ENCODE assay signal across 8 cellular contexts in genomic region chr7:148697950-148698396, GRCh38. TPM values are rescaled to one million over a fixed set of nuclear protein-coding genes. Genes with fewer than 3 reads are reported as not detected.
DNase-seq lines count a peak whose midpoint lies in the region; ATAC-seq, FAIRE-seq and TF ChIP-seq lines count a peak whose summit lies in the region.

No MANE protein-coding gene starts in this region.

- TF ChIP-seq POLR2A in K562 (conservative IDR thresholded peaks at IDR 0.05) (no peak), thyroid gland (IDR thresholded peaks at IDR 0.05) (no peak)

- H3K9ac ChIP-seq in Karpas-422 (ENCODE audit: low read length), result peak overlapping the region; percentile 91
- H3K9ac ChIP-seq in K562 (ENCODE audit: insufficient read depth in 1 of 2, low read depth in 2 of 2, low read length in 2 of 2), result peak overlapping the region; percentile 90 to 97

- peaks cover 40% of the 10 kb centered on the region for H3K79me2 ChIP-seq in Karpas-422 (ENCODE audit: low read length)
- H3K79me2 ChIP-seq in K562 (ENCODE audit: control insufficient read depth, insufficient read depth, low read length), result peaks cover 53% of the 10 kb centered on the region

- TF ChIP-seq CTCF in 22Rv1 (IDR thresholded peaks at IDR 0.05) (no peak), K562 (IDR thresholded peaks at IDR 0.05 in 2 of 3, conservative IDR thresholded peaks at IDR 0.05 in 1 of 3; ENCODE audit: insufficient read depth in 2 of 3, low read depth in 1 of 3, low read length in 3 of 3) (no peak), lower lobe of right lung (IDR thresholded peaks at IDR 0.05) (no peak), thyroid gland (IDR thresholded peaks at IDR 0.05) (no peak)

- ATAC-seq in GM18873 (IDR thresholded peaks at IDR 0.05; ENCODE audit: low FRiP score, unreplicated experiment) (peak; percentile 3), K562 (peak; percentile 0; the same call in 2 of the 3 replicates), lower lobe of right lung (no peak), GM18861 (IDR thresholded peaks at IDR 0.05; ENCODE audit: unreplicated experiment) (no peak)

- DNase-seq in Karpas-422, result peak; percentile 66
- no peak for DNase-seq in K562 (ENCODE audit: extremely low read depth in 1 of 4, low spot score in 3 of 4)
- no peak for DNase-seq in lower lobe of right lung
- DNase-seq in thyroid gland, result no peak
- no peak for DNase-seq in A172 (ENCODE audit: low spot score)

- POLR2A ChIA-PET in K562 (lab: Yijun Ruan, JAX), result interaction anchor here (0.6 to 3.2 kb wide), 17 partner anchors 8 to 806 kb away, joined by 3 to 10 read pairs (median 4); no protein-coding TSS in a partner anchor

- BruUV-seq in K562 (replicated peaks; lab: Mats Ljungman, UMichigan), result no TSS peak

- intact Hi-C loops in K562 (cut with micrococcal nuclease) (loop anchor here (2.0 to 5.0 kb wide), 2 partner anchors 187 to 264 kb away; partner anchors contain the start of gene EZH2), lower lobe of right lung (cut with DNase I) (no loop called here), thyroid gland (cut with DNase I) (loop anchor here (10.0 kb wide), 1 partner anchor 187 kb away; the partner anchor contains the start of gene EZH2)

- H3K4me3 ChIP-seq in Karpas-422 (ENCODE audit: low read length), result peak overlapping the region; percentile 84
- peak overlapping the region; percentile 69 for H3K4me3 ChIP-seq in K562
- peak overlapping the region; percentile 92 for H3K4me3 ChIP-seq in lower lobe of right lung
- peak overlapping the region; percentile 57 to 78 (median 76) for H3K4me3 ChIP-seq in thyroid gland (replicated peaks in 1 of 3)

- TF ChIP-seq EP300 in K562 (IDR thresholded peaks at IDR 0.05; ENCODE audit: low read length), result no peak

- peaks cover 7% of the 10 kb centered on the region for H3K9me1 ChIP-seq in K562 (ENCODE audit: control insufficient read depth, insufficient read depth, low read length)

- H3K4me2 ChIP-seq in Karpas-422 (ENCODE audit: low read depth, low read length, poor library complexity, severe bottlenecking) (peak overlapping the region; percentile 96), K562 (ENCODE audit: insufficient read depth, low read length) (peak overlapping the region; percentile 78)

- H3K36me3 ChIP-seq in Karpas-422 (ENCODE audit: insufficient read depth, low read length), result no peaks in the 10 kb centered on the region
- no peaks in the 10 kb centered on the region for H3K36me3 ChIP-seq in K562 (ENCODE audit: control insufficient read depth, insufficient read depth, low read length)
- no peaks in the 10 kb centered on the region for H3K36me3 ChIP-seq in lower lobe of right lung
- H3K36me3 ChIP-seq in thyroid gland, result no peaks in the 10 kb centered on the region

- H2AFZ ChIP-seq in Karpas-422 (ENCODE audit: low read length) (peak overlapping the region; percentile 95), K562 (ENCODE audit: low read depth, low read length) (peak overlapping the region; percentile 66)

- H3K27ac ChIP-seq in 22Rv1, result peak overlapping the region; percentile 84
- H3K27ac ChIP-seq in Karpas-422 (ENCODE audit: low read length), result no peak overlapping the region
- peak overlapping the region; percentile 88 for H3K27ac ChIP-seq in K562 (ENCODE audit: extremely low read depth, low read depth, low read length)
- peak overlapping the region; percentile 98 for H3K27ac ChIP-seq in lower lobe of right lung
- peak overlapping the region; percentile 95 to 97 (median 97) for H3K27ac ChIP-seq in thyroid gland

- CTCF ChIA-PET in K562 (lab: Yijun Ruan, JAX; ENCODE audit: low intra/inter-chr PET ratio), result no interaction called here

- FAIRE-seq in K562 (lab: Jason Lieb, UNC), result no peak

- 3% methylated on average over 14 of the region's 18 CpGs for WGBS in K562 (ENCODE audit: insufficient coverage, low coverage, missing lambda C conversion rate)
- WGBS in thyroid gland, 2 donors, result 1 to 2% methylated on average over 9 to 11 of the region's 18 CpGs

- no peak for TF ChIP-seq RAD21 in K562 (CRISPR knock-in tag; conservative IDR thresholded peaks at IDR 0.05 in 1 of 2, IDR thresholded peaks at IDR 0.05 in 1 of 2)

- no peaks in the 10 kb centered on the region for H3K9me3 ChIP-seq in Karpas-422 (ENCODE audit: low read length)
- no peaks in the 10 kb centered on the region for H3K9me3 ChIP-seq in K562 (replicated peaks; ENCODE audit: control insufficient read depth, insufficient read depth, low read depth, low read length)
- no peaks in the 10 kb centered on the region for H3K9me3 ChIP-seq in lower lobe of right lung
- H3K9me3 ChIP-seq in thyroid gland, result no peaks in the 10 kb centered on the region

- H4K20me1 ChIP-seq in Karpas-422 (ENCODE audit: insufficient read depth, low read depth, low read length), result peaks cover 33% of the 10 kb centered on the region
- H4K20me1 ChIP-seq in K562 (replicated peaks; ENCODE audit: control insufficient read depth, insufficient read depth, low read length), result peaks cover 18% of the 10 kb centered on the region

- H3K9me2 ChIP-seq in Karpas-422 (replicated peaks; ENCODE audit: insufficient read depth, low read length), result no peaks in the 10 kb centered on the region

- H3K4me1 ChIP-seq in Karpas-422 (ENCODE audit: low read length), result peaks cover 43% of the 10 kb centered on the region
- peaks cover 27 to 44% of the 10 kb centered on the region in 2 experiments for H3K4me1 ChIP-seq in K562 (replicated peaks in 1 of 2; ENCODE audit: control insufficient read depth in 2 of 2, insufficient read depth in 2 of 2, low read length in 2 of 2)
- peaks cover 30% of the 10 kb centered on the region for H3K4me1 ChIP-seq in lower lobe of right lung
- peaks cover 25 to 27% of the 10 kb centered on the region in 2 donors for H3K4me1 ChIP-seq in thyroid gland

- in situ Hi-C loops in K562 (cut with MboI), result no loop called here

- H3K27me3 ChIP-seq in Karpas-422 (ENCODE audit: low read length) (no peaks in the 10 kb centered on the region), K562 (ENCODE audit: control insufficient read depth in 2 of 2, insufficient read depth in 2 of 2, low read length in 2 of 2) (no peaks in the 10 kb centered on the region), lower lobe of right lung (ENCODE audit: low read depth) (no peaks in the 10 kb centered on the region), thyroid gland (no peaks in the 10 kb centered on the region)

TF ChIP-seq in K562, 482 proteins besides CTCF, POLR2A, EP300 and RAD21 (continues in another document):
- no peak for TF ChIP-seq ZBED1 (IDR thresholded peaks at IDR 0.05)
- no peak for TF ChIP-seq CBX2 (IDR thresholded peaks at IDR 0.05; ENCODE audit: insufficient read depth, low read length, poor library complexity, severe bottlenecking)
- TF ChIP-seq TRIM28 (IDR thresholded peaks at IDR 0.05), result no peak
- TF ChIP-seq XRCC3 (IDR thresholded peaks at IDR 0.05), result 0 out of 2 replicates have a peak, but pooled peaks have one; percentile 2
- TF ChIP-seq, protein P1, sequence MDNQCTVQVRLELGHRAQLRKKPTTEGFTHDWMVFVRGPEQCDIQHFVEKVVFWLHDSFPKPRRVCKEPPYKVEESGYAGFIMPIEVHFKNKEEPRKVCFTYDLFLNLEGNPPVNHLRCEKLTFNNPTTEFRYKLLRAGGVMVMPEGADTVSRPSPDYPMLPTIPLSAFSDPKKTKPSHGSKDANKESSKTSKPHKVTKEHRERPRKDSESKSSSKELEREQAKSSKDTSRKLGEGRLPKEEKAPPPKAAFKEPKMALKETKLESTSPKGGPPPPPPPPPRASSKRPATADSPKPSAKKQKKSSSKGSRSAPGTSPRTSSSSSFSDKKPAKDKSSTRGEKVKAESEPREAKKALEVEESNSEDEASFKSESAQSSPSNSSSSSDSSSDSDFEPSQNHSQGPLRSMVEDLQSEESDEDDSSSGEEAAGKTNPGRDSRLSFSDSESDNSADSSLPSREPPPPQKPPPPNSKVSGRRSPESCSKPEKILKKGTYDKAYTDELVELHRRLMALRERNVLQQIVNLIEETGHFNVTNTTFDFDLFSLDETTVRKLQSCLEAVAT (IDR thresholded peaks at IDR 0.05), result peak in 1 of 2 experiments; percentile 51; a peak in 1 of 4 replicates
- TF ChIP-seq MYC (IDR thresholded peaks at IDR 0.05; ENCODE audit: low read depth, low read length), result no peak
- TF ChIP-seq MYC (CRISPR knock-in tag; IDR thresholded peaks at IDR 0.05; ENCODE audit: borderline replicate concordance, low read depth), result peak; percentile 7; the same call in 1 of the 2 replicates

RNA-seq across cellular contexts. Expression of gene CUL1, which starts 0.7 kb away (rescaled TPM):
- total RNA-seq in Karpas-422 (2014; rRNA removed; shearing (Covaris generic); ENCODE audit: low replicate concordance), result 42.4 and 55.5 TPM in 2 replicates
- 34.6 and 70.5 TPM in 2 replicates for total RNA-seq in K562 (2011; cell fraction: chromatin; rRNA removed; ENCODE audit: low replicate concordance)
- total RNA-seq in K562 (2011; cell fraction: nucleolus; rRNA removed), result 20.7 and 25.1 TPM in 2 replicates
- 27.6 and 29.7 TPM in 2 replicates for total RNA-seq in K562 (2011; cell fraction: nucleoplasm; rRNA removed)
- total RNA-seq in K562 (2014; rRNA removed), result 63.3 and 64.6 TPM in 2 replicates
- total RNA-seq in K562 (2014; rRNA removed; fragmentation: Illumina TruSeq; extraction: Trizol), result 96.5 and 101 TPM in 2 replicates
- total RNA-seq in K562 (2015; rRNA removed; fragmentation: Illumina TruSeq; extraction: Trizol), result 91.6 and 98.5 TPM in 2 replicates
- 86.0 and 86.4 TPM in 2 replicates for total RNA-seq in K562 (2021)
- 80.3 and 105 TPM in 2 replicates for polyA plus RNA-seq in K562 (2011; rRNA removed)
- 45.7 and 59.7 TPM in 2 replicates for polyA plus RNA-seq in K562 (2011; cell fraction: cytosol; rRNA removed)
- polyA plus RNA-seq in K562 (2011; cell fraction: nucleus; rRNA removed), result 37.0 and 48.3 TPM in 2 replicates
- 57.3 and 84.1 TPM in 2 replicates for polyA plus RNA-seq in K562 (2012)
- polyA plus RNA-seq in K562 (2014; fragmentation: Illumina TruSeq; extraction: Trizol), result 95.6 and 107 TPM in 2 replicates
- 10 to 100 TPM; 31.5 to 43.8 TPM for polyA plus RNA-seq in K562 (2014; fragmentation: Nextera tagmentation; extraction: Ambion mirVana)
- 94.5 and 104 TPM in 2 replicates for polyA plus RNA-seq in K562 (2014; rRNA removed)
- polyA minus RNA-seq in K562 (2011; rRNA and poly(A)+ RNA removed), result 118 and 120 TPM in 2 replicates
- polyA minus RNA-seq in K562 (2011; cell fraction: cytosol; rRNA and poly(A)+ RNA removed), result 44.5 and 53.4 TPM in 2 replicates
- 29.8 and 54.5 TPM in 2 replicates for polyA minus RNA-seq in K562 (2011; cell fraction: nucleus; rRNA and poly(A)+ RNA removed)
- 47.5 TPM for total RNA-seq in lower lobe of right lung
- total RNA-seq in thyroid gland, result 10 to 100 TPM; 51.3 to 53.4 (median 52.9) TPM
- total RNA-seq in A172 (2014; rRNA removed; shearing (Covaris generic)), result 51.1 and 57.4 TPM in 2 replicates

Comparison
In these comparisons a context has a peak if more than half of its experiments do, and no peak if none do; other contexts are left out.
1. ATAC-seq: peak in GM18873 (single experiment) and K562 (single experiment); none in lower lobe of right lung (0 of 2) and GM18861 (single experiment).
2. Peak in every context shown above with its lines, with median percentiles within 50 percentile points of each other: H3K4me3 ChIP-seq.